Comparison of ENCODE assay signal across 16 cellular contexts in genomic region chr14:78455896-78456435, GRCh38.
DNase-seq lines count a peak whose midpoint lies in the region; ATAC-seq and TF ChIP-seq lines count a peak whose summit lies in the region.
"Had no signal": no experiment of that assay in that cellular context is flagged by ENCODE, and none has a peak within 500 bp of the region (broad histone marks: within the 10 kb centered on the region; RNA-seq: fewer than 3 reads in every experiment).

No MANE protein-coding gene starts in this region.

- no peak overlapping the region for H3K9ac ChIP-seq in H9 (ENCODE audit: extremely low read depth, insufficient read length, low read length)

- H3K4me2 ChIP-seq in H9 (ENCODE audit: insufficient read depth, insufficient read length, low read length): no peak overlapping the region

- H3K36me3 ChIP-seq in effector memory CD4-positive, alpha-beta T cell (ENCODE audit: control insufficient read depth, insufficient read depth, low read length): no peaks in the 10 kb centered on the region
- H3K36me3 ChIP-seq: upper lobe of right lung had no signal

- no peak overlapping the region for H2AK5ac ChIP-seq in H9 (ENCODE audit: insufficient read length, low read length)

- no peak for TF ChIP-seq CTCF in H9 (conservative IDR thresholded peaks at IDR 0.05)

- no peaks in the 10 kb centered on the region for H4K20me1 ChIP-seq in H9 (ENCODE audit: control insufficient read depth, insufficient read depth, insufficient read length)

- DNase-seq in activated CD4-positive, CD25-positive, alpha-beta regulatory T cell treated with anti-CD3 and anti-CD28 coated beads, Interleukin-2, amount 50 U/mL, for 72 hours: no peak
- DNase-seq in H9: no peak
- DNase-seq in effector memory CD4-positive, alpha-beta T cell: no peak
- DNase-seq in stimulated activated CD4-positive, alpha-beta T cell treated with anti-CD3 and anti-CD28 coated beads, Interleukin-15, amount 100 ng/mL, for 24 hours: no peak
- DNase-seq: activated B cell treated with CpG ODN at 0.5 μM for 24 hours; activated T-cell treated with anti-CD3 and anti-CD28 coated beads, Interleukin-2, amount 50 U/mL, for 72 hours; CD4-positive, CD25-positive, alpha-beta regulatory T cell; mesenchymal stem cell; NCI-H2029; psoas muscle; upper lobe of right lung had no signal

- no peak overlapping the region for H2BK5ac ChIP-seq in H9 (ENCODE audit: insufficient read length, low read length)

- H3K4me3 Mint-ChIP-seq in H9: no peak overlapping the region
- H3K4me3 Mint-ChIP-seq: activated B cell treated with CpG ODN at 0.5 μM for 24 hours; activated T-cell treated with anti-CD3 and anti-CD28 coated beads, Interleukin-2, amount 50 U/mL, for 72 hours; brain; CD4-positive, CD25-positive, alpha-beta regulatory T cell had no signal

- no peak overlapping the region for H2BK15ac ChIP-seq in H9 (ENCODE audit: low read depth, low read length)

- no peak overlapping the region for H3K56ac ChIP-seq in H9 (ENCODE audit: insufficient read length, low read depth, low read length)

- H3K79me1 ChIP-seq in H9 (ENCODE audit: insufficient read depth, low read depth, low read length, poor library complexity, severe bottlenecking): no peaks in the 10 kb centered on the region

- no peak overlapping the region for H4K5ac ChIP-seq in H9 (ENCODE audit: insufficient read length, low read depth, low read length)

- H3T11ph ChIP-seq in H9 (ENCODE audit: low read length): no peak overlapping the region

- H3K4me1 ChIP-seq in H9 (ENCODE audit: insufficient read depth, low read length): no peaks in the 10 kb centered on the region
- no peaks in the 10 kb centered on the region for H3K4me1 ChIP-seq in effector memory CD4-positive, alpha-beta T cell (ENCODE audit: control insufficient read depth, insufficient read depth, low read length, poor library complexity, severe bottlenecking)
- H3K4me1 ChIP-seq: psoas muscle, upper lobe of right lung had no signal

- ATAC-seq in GM18520 (IDR thresholded peaks at IDR 0.05; ENCODE audit: unreplicated experiment): peak; percentile 75
- ATAC-seq in GM21526 (IDR thresholded peaks at IDR 0.05; ENCODE audit: low FRiP score, unreplicated experiment): peak; percentile 91
- ATAC-seq in HG03432 (IDR thresholded peaks at IDR 0.05; ENCODE audit: unreplicated experiment): peak; percentile 86
- ATAC-seq: activated T-cell treated with anti-CD3 and anti-CD28 coated beads, Interleukin-2, amount 50 U/mL, for 72 hours; psoas muscle; upper lobe of right lung had no signal

- no peak overlapping the region for H3K18ac ChIP-seq in H9 (ENCODE audit: insufficient read length, low read depth, low read length)

- no peaks in the 10 kb centered on the region; a peak in 1 of 7 replicates for H3K36me3 Mint-ChIP-seq in H9 (ENCODE audit: insufficient read depth in 1 of 3, low read depth in 3 of 3)
- H3K36me3 Mint-ChIP-seq: brain; CD4-positive, CD25-positive, alpha-beta regulatory T cell had no signal

- H3K27ac ChIP-seq in cingulate gyrus (ENCODE audit: low read depth, low read length) (peak overlapping the region; percentile 66), H9 (ENCODE audit: insufficient read length, low read depth, low read length) (no peak overlapping the region)
- H3K27ac ChIP-seq in effector memory CD4-positive, alpha-beta T cell (ENCODE audit: insufficient read depth, low read length, poor library complexity, severe bottlenecking): no peak overlapping the region
- H3K27ac ChIP-seq: psoas muscle, upper lobe of right lung had no signal

- H3K14ac ChIP-seq in H9 (ENCODE audit: insufficient read depth, low read length): no peak overlapping the region

- no peak overlapping the region for H3K23ac ChIP-seq in H9 (ENCODE audit: insufficient read length, low read depth, low read length)

- H3K4me3 ChIP-seq in effector memory CD4-positive, alpha-beta T cell (ENCODE audit: insufficient read depth, low read depth, low read length, poor library complexity, severe bottlenecking): no peak overlapping the region
- H3K4me3 ChIP-seq: psoas muscle, upper lobe of right lung had no signal

- H3K9me3 Mint-ChIP-seq in H9: no peaks in the 10 kb centered on the region; a peak in 1 of 5 replicates
- H3K9me3 Mint-ChIP-seq: activated B cell treated with CpG ODN at 0.5 μM for 24 hours, brain had no signal

- H3K27me3 ChIP-seq in H9 (ENCODE audit: insufficient read depth, low read length): no peaks in the 10 kb centered on the region
- no peaks in the 10 kb centered on the region for H3K27me3 ChIP-seq in effector memory CD4-positive, alpha-beta T cell (replicated peaks; ENCODE audit: control insufficient read depth, insufficient read depth, low read length, poor library complexity, severe bottlenecking)

- no peak overlapping the region for H2AFZ ChIP-seq in H9 (ENCODE audit: low read length)

- no peaks in the 10 kb centered on the region for H3K4me1 Mint-ChIP-seq in H9
- H3K4me1 Mint-ChIP-seq: CD4-positive, CD25-positive, alpha-beta regulatory T cell had no signal

- H4K8ac ChIP-seq in H9 (replicated peaks; ENCODE audit: insufficient read length, low read depth, low read length): no peak overlapping the region

- no peak overlapping the region for H4K91ac ChIP-seq in H9 (ENCODE audit: insufficient read length, low read depth, low read length)

- H3K9me3 ChIP-seq in H9 (ENCODE audit: control insufficient read depth, low read depth, low read length): no peaks in the 10 kb centered on the region
- no peaks in the 10 kb centered on the region for H3K9me3 ChIP-seq in effector memory CD4-positive, alpha-beta T cell (ENCODE audit: control insufficient read depth, low read length)
- H3K9me3 ChIP-seq: psoas muscle, upper lobe of right lung had no signal

- no peak overlapping the region for H2BK20ac ChIP-seq in H9 (ENCODE audit: low read depth, low read length, poor library complexity, severe bottlenecking)

- WGBS in H9 (ENCODE audit: extremely low coverage, insufficient read length, low lambda C conversion rate): no CpG with 5 or more reads among the region's 6 CpGs

- H3K27me3 Mint-ChIP-seq in H9 (ENCODE audit: low read depth): peaks cover 5% of the 10 kb centered on the region; the same call in 1 of the 2 replicates
- H3K27me3 Mint-ChIP-seq: activated B cell treated with CpG ODN at 0.5 μM for 24 hours; CD4-positive, CD25-positive, alpha-beta regulatory T cell had no signal

- no peaks in the 10 kb centered on the region for H3K23me2 ChIP-seq in H9 (ENCODE audit: insufficient read length, low read depth, low read length, poor library complexity, severe bottlenecking)

- no peaks in the 10 kb centered on the region for H3K79me2 ChIP-seq in H9 (ENCODE audit: insufficient read depth, low read length)

- no peak overlapping the region for H3K4ac ChIP-seq in H9 (ENCODE audit: low read depth, low read length)

- H2BK12ac ChIP-seq in H9 (ENCODE audit: insufficient read length, low read depth, low read length): no peak overlapping the region

- no peak overlapping the region for H3K27ac Mint-ChIP-seq in H9
- H3K27ac Mint-ChIP-seq: activated B cell treated with CpG ODN at 0.5 μM for 24 hours; activated T-cell treated with anti-CD3 and anti-CD28 coated beads, Interleukin-2, amount 50 U/mL, for 72 hours; brain; CD4-positive, CD25-positive, alpha-beta regulatory T cell had no signal

- no peak overlapping the region for H2BK120ac ChIP-seq in H9 (ENCODE audit: low read depth, low read length, poor library complexity, severe bottlenecking)
